23 cellular contexts compared by ENCODE assay signal in genomic region chr3:83515123-83515522, GRCh38.
"Had no signal": no experiment of that assay in that cellular context is flagged by ENCODE, and none has a peak within 500 bp of the region (broad histone marks: within the 10 kb centered on the region; RNA-seq: fewer than 3 reads in every experiment).

No MANE protein-coding gene starts in this region.

- H3K4me3 Mint-ChIP-seq: immature natural killer cell; naive thymus-derived CD4-positive, alpha-beta T cell; nephron progenitor cell; stimulated activated effector memory CD8-positive, alpha-beta T cell treated with anti-CD3 and anti-CD28 coated beads, Interleukin-12 subunit alpha, Interleukin-12 subunit beta, amount 100 ng/mL, for 72 hours had no signal

- H3K27ac ChIP-seq: dorsolateral prefrontal cortex, esophagus squamous epithelium, gastroesophageal sphincter, left ventricle myocardium inferior, neutrophil, psoas muscle, right lobe of liver, suprapubic skin, thyroid gland, upper lobe of right lung had no signal

- H3K4me3 ChIP-seq: dorsolateral prefrontal cortex, esophagus squamous epithelium, gastroesophageal sphincter, left ventricle myocardium inferior, lung, psoas muscle, right lobe of liver, suprapubic skin, thyroid gland, upper lobe of right lung had no signal

- H3K27ac Mint-ChIP-seq: immature natural killer cell; nephron progenitor cell; stimulated activated effector memory CD8-positive, alpha-beta T cell treated with anti-CD3 and anti-CD28 coated beads, Interleukin-12 subunit alpha, Interleukin-12 subunit beta, amount 100 ng/mL, for 72 hours had no signal

- H3K4me1 ChIP-seq: esophagus squamous epithelium, gastroesophageal sphincter, left ventricle myocardium inferior, psoas muscle, right lobe of liver, suprapubic skin, thyroid gland, upper lobe of right lung had no signal

- H3K4me1 Mint-ChIP-seq: naive thymus-derived CD4-positive, alpha-beta T cell; nephron progenitor cell; stimulated activated effector memory CD8-positive, alpha-beta T cell treated with anti-CD3 and anti-CD28 coated beads, Interleukin-12 subunit alpha, Interleukin-12 subunit beta, amount 100 ng/mL, for 72 hours had no signal

- H3K9me3 Mint-ChIP-seq: nephron progenitor cell had no signal

- H3K36me3 Mint-ChIP-seq: stimulated activated effector memory CD8-positive, alpha-beta T cell treated with anti-CD3 and anti-CD28 coated beads, Interleukin-12 subunit alpha, Interleukin-12 subunit beta, amount 100 ng/mL, for 72 hours had no signal

- H3K27me3 ChIP-seq: dorsolateral prefrontal cortex, esophagus squamous epithelium, gastroesophageal sphincter, neutrophil, right lobe of liver, suprapubic skin, thyroid gland, upper lobe of right lung had no signal

- H3K9me3 ChIP-seq: esophagus squamous epithelium, gastroesophageal sphincter, left ventricle myocardium inferior, neutrophil, psoas muscle, right lobe of liver, suprapubic skin, thyroid gland, upper lobe of right lung had no signal

- ATAC-seq: gastroesophageal sphincter; left cardiac atrium; naive thymus-derived CD4-positive, alpha-beta T cell; psoas muscle; right lobe of liver; stimulated activated effector memory CD8-positive, alpha-beta T cell treated with anti-CD3 and anti-CD28 coated beads, Interleukin-12 subunit alpha, Interleukin-12 subunit beta, amount 100 ng/mL, for 72 hours; stimulated activated naive CD8-positive, alpha-beta T cell treated with anti-CD3 and anti-CD28 coated beads, Interleukin-15, Interleukin-2, amounts not matched to agents 100 U/mL and 50 U/mL, for 24 hours; upper lobe of right lung had no signal

- H3K36me3 ChIP-seq: esophagus squamous epithelium, gastroesophageal sphincter, left ventricle myocardium inferior, neutrophil, right lobe of liver, suprapubic skin, thyroid gland, upper lobe of right lung had no signal

- DNase-seq: cortex of kidney; dorsolateral prefrontal cortex; effector memory CD4-positive, alpha-beta T cell; esophagus squamous epithelium; glutamatergic neuron; immature natural killer cell; left cardiac atrium; left ventricle myocardium inferior; naive thymus-derived CD4-positive, alpha-beta T cell; nephron progenitor cell; psoas muscle; retina; right lobe of liver; stimulated activated CD4-positive, alpha-beta T cell treated with anti-CD3 and anti-CD28 coated beads, Interleukin-4, amount 100 ng/mL, for 1 hour; stimulated activated CD8-positive, alpha-beta memory T cell treated with anti-CD3 and anti-CD28 coated beads, Interleukin-4, amount 100 ng/mL, for 48 hours; stimulated activated naive CD8-positive, alpha-beta T cell treated with anti-CD3 and anti-CD28 coated beads, Interleukin-15, Interleukin-2, amounts not matched to agents 100 U/mL and 50 U/mL, for 24 hours; thyroid gland; upper lobe of right lung had no signal

- H3K27me3 Mint-ChIP-seq: naive thymus-derived CD4-positive, alpha-beta T cell had no signal
